1 cellular context compared by ENCODE assay signal in genomic region chr17:78652024-78652423, GRCh38.
TF ChIP-seq lines count a peak whose summit lies in the region.

No MANE protein-coding gene starts in this region.

TF ChIP-seq in HepG2, 621 proteins besides CTCF, POLR2A, EP300 and RAD21 (continued from another document and continues in another):
- TF ChIP-seq NCOA2 (CRISPR knock-in tag; IDR thresholded peaks at IDR 0.05) (peak; percentile 52; the same call in 1 of the 2 replicates), SOX13 (IDR thresholded peaks at IDR 0.05) (no peak; the same call in 1 of the 2 replicates), SOX13 (CRISPR knock-in tag; conservative IDR thresholded peaks at IDR 0.05 in 1 of 2, IDR thresholded peaks at IDR 0.05 in 1 of 2) (0 out of 4 replicates have a peak, but pooled peaks of 1 of the 2 experiments have one; percentile 29), ZBTB42 (CRISPR knock-in tag; IDR thresholded peaks at IDR 0.05) (no peak), CREM (IDR thresholded peaks at IDR 0.05) (0 out of 2 replicates have a peak, but pooled peaks have one; percentile 8), CREM (CRISPR knock-in tag; IDR thresholded peaks at IDR 0.05) (no peak), MIER2 (CRISPR knock-in tag; IDR thresholded peaks at IDR 0.05) (no peak), SALL1 (CRISPR knock-in tag; IDR thresholded peaks at IDR 0.05) (peak; percentile 74), FOXK1 (CRISPR knock-in tag; IDR thresholded peaks at IDR 0.05; ENCODE audit: borderline replicate concordance, low read depth) (0 out of 2 replicates have a peak, but pooled peaks have one; percentile 35), RARA (CRISPR knock-in tag; IDR thresholded peaks at IDR 0.05) (peak; percentile 84), HOXD1 (CRISPR knock-in tag; IDR thresholded peaks at IDR 0.05) (peak; percentile 99), SMARCC2 (IDR thresholded peaks at IDR 0.05) (no peak), HOXA5 (CRISPR knock-in tag; IDR thresholded peaks at IDR 0.05) (peak; percentile 95), SAP130 (CRISPR knock-in tag; IDR thresholded peaks at IDR 0.05; ENCODE audit: low read depth) (0 out of 2 replicates have a peak, but pooled peaks have one; percentile 15), MED1 (CRISPR knock-in tag; IDR thresholded peaks at IDR 0.05) (peak; percentile 58; the same call in 1 of the 2 replicates), RXRA (CRISPR knock-in tag; IDR thresholded peaks at IDR 0.05) (peak; percentile 51; the same call in 1 of the 2 replicates), ZC3H13 (CRISPR knock-in tag; IDR thresholded peaks at IDR 0.05) (no peak), TBX2 (CRISPR knock-in tag; IDR thresholded peaks at IDR 0.05; ENCODE audit: borderline replicate concordance) (peak; percentile 69; the same call in 1 of the 2 replicates), NR2C2 (CRISPR knock-in tag; IDR thresholded peaks at IDR 0.05; ENCODE audit: borderline replicate concordance) (peak; percentile 74), FOXP1 (IDR thresholded peaks at IDR 0.05) (no peak), FOXP1 (CRISPR knock-in tag; IDR thresholded peaks at IDR 0.05) (peak; percentile 83), ARID5B (CRISPR knock-in tag; IDR thresholded peaks at IDR 0.05) (peak; percentile 75), NR2F1 (CRISPR knock-in tag; IDR thresholded peaks at IDR 0.05) (peak; percentile 52 to 60; a peak in 2 of 4 replicates), ZNF331 (CRISPR knock-in tag; IDR thresholded peaks at IDR 0.05) (no peak), ZNF609 (CRISPR knock-in tag; IDR thresholded peaks at IDR 0.05; ENCODE audit: borderline replicate concordance) (0 out of 2 replicates have a peak, but pooled peaks have one; percentile 32), ASH2L (IDR thresholded peaks at IDR 0.05; ENCODE audit: insufficient read length, low read depth, low read length) (no peak), GATAD2A (CRISPR knock-in tag; IDR thresholded peaks at IDR 0.05) (peak; percentile 66; the same call in 1 of the 2 replicates), TCF7 (IDR thresholded peaks at IDR 0.05; ENCODE audit: low read depth) (0 out of 2 replicates have a peak, but pooled peaks have one; percentile 22), ETV5 (CRISPR knock-in tag; IDR thresholded peaks at IDR 0.05; ENCODE audit: borderline replicate concordance) (peak; percentile 62; the same call in 1 of the 2 replicates), RXRB (CRISPR knock-in tag; IDR thresholded peaks at IDR 0.05; ENCODE audit: borderline replicate concordance) (peak; percentile 77), REL (CRISPR knock-in tag; conservative IDR thresholded peaks at IDR 0.05) (no peak), TFAP4 (IDR thresholded peaks at IDR 0.05; ENCODE audit: borderline replicate concordance, low read depth) (peak; percentile 22; the same call in 1 of the 2 replicates), KDM2A (CRISPR knock-in tag; IDR thresholded peaks at IDR 0.05; ENCODE audit: borderline replicate concordance, low read depth) (no peak), HNF4A (CRISPR knock-in tag; IDR thresholded peaks at IDR 0.05) (peak; percentile 46), RFXAP (CRISPR knock-in tag; IDR thresholded peaks at IDR 0.05; ENCODE audit: borderline replicate concordance) (no peak), HMG20A (CRISPR knock-in tag; IDR thresholded peaks at IDR 0.05; ENCODE audit: borderline replicate concordance) (peak; percentile 63; the same call in 1 of the 2 replicates), NR2F6 (IDR thresholded peaks at IDR 0.05) (peak; percentile 87), NR2F6 (CRISPR knock-in tag; IDR thresholded peaks at IDR 0.05) (peak; percentile 93), SOX6 (IDR thresholded peaks at IDR 0.05) (no peak), SOX6 (CRISPR knock-in tag; IDR thresholded peaks at IDR 0.05) (peak; percentile 22; the same call in 1 of the 2 replicates), SP4 (CRISPR knock-in tag; IDR thresholded peaks at IDR 0.05) (no peak), FOXJ3 (CRISPR knock-in tag; IDR thresholded peaks at IDR 0.05; ENCODE audit: borderline replicate concordance) (peak; percentile 41; the same call in 1 of the 2 replicates), ZFP1 (CRISPR knock-in tag; IDR thresholded peaks at IDR 0.05) (0 out of 2 replicates have a peak, but pooled peaks have one; percentile 52), NFE2L1 (CRISPR knock-in tag; IDR thresholded peaks at IDR 0.05; ENCODE audit: borderline replicate concordance) (no peak), LRRFIP1 (CRISPR knock-in tag; conservative IDR thresholded peaks at IDR 0.05) (no peak), ZNF468 (CRISPR knock-in tag; IDR thresholded peaks at IDR 0.05) (no peak)
- TF ChIP-seq, protein P1, sequence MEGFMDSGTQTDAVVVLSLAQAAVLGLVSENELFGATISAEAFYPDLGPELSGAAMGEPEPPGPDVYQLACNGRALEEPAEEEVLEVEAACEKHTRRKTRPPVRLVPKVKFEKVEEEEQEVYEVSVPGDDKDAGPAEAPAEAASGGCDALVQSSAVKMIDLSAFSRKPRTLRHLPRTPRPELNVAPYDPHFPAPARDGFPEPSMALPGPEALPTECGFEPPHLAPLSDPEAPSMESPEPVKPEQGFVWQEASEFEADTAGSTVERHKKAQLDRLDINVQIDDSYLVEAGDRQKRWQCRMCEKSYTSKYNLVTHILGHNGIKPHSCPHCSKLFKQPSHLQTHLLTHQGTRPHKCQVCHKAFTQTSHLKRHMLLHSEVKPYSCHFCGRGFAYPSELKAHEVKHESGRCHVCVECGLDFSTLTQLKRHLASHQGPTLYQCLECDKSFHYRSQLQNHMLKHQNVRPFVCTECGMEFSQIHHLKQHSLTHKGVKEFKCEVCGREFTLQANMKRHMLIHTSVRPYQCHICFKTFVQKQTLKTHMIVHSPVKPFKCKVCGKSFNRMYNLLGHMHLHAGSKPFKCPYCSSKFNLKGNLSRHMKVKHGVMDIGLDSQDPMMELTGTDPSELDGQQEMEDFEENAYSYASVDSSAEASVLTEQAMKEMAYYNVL (CRISPR knock-in tag; IDR thresholded peaks at IDR 0.05; ENCODE audit: borderline replicate concordance) = no peak
- TF ChIP-seq, protein P2, sequence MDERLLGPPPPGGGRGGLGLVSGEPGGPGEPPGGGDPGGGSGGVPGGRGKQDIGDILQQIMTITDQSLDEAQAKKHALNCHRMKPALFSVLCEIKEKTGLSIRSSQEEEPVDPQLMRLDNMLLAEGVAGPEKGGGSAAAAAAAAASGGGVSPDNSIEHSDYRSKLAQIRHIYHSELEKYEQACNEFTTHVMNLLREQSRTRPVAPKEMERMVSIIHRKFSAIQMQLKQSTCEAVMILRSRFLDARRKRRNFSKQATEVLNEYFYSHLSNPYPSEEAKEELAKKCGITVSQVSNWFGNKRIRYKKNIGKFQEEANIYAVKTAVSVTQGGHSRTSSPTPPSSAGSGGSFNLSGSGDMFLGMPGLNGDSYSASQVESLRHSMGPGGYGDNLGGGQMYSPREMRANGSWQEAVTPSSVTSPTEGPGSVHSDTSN (CRISPR knock-in tag; IDR thresholded peaks at IDR 0.05) = 0 out of 2 replicates have a peak, but pooled peaks have one; percentile 32
- TF ChIP-seq, protein P3, sequence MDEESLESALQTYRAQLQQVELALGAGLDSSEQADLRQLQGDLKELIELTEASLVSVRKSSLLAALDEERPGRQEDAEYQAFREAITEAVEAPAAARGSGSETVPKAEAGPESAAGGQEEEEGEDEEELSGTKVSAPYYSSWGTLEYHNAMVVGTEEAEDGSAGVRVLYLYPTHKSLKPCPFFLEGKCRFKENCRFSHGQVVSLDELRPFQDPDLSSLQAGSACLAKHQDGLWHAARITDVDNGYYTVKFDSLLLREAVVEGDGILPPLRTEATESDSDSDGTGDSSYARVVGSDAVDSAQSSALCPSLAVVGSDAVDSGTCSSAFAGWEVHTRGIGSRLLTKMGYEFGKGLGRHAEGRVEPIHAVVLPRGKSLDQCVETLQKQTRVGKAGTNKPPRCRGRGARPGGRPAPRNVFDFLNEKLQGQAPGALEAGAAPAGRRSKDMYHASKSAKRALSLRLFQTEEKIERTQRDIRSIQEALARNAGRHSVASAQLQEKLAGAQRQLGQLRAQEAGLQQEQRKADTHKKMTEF (CRISPR knock-in tag; IDR thresholded peaks at IDR 0.05) = peak; percentile 22; the same call in 1 of the 2 replicates
